In genomic region chr14:106466483-106466882, GRCh38 we compare ENCODE assay signal across 8 cellular contexts.
DNase-seq lines count a peak whose midpoint lies in the region; ATAC-seq and TF ChIP-seq lines count a peak whose summit lies in the region.
"Not testable (repeated sequence)": the region's sequence is repeated elsewhere in the genome, so short reads cannot be mapped to it uniquely, and the experiment has no call there.

No MANE protein-coding gene starts in this region.

- not testable (repeated sequence) for H3K4me3 ChIP-seq in RWPE2 (ENCODE audit: severe bottlenecking)

- H3K27me3 ChIP-seq in RWPE2 (ENCODE audit: insufficient read depth, poor library complexity, severe bottlenecking); foreskin keratinocyte: not testable (repeated sequence)

- not testable (repeated sequence) for H3K4me1 ChIP-seq in RWPE2 (ENCODE audit: insufficient read depth, poor library complexity, severe bottlenecking); foreskin keratinocyte

- H3K27me3 Mint-ChIP-seq in activated T-helper 17 cell treated with anti-CD3 and anti-CD28 coated beads, Interleukin-2, amount 50 U/mL, for 72 hours; stimulated activated naive CD8-positive, alpha-beta T cell treated with anti-CD3 and anti-CD28 coated beads, Interleukin-15, amount 100 ng/mL, for 72 hours: not testable (repeated sequence)

- not testable (repeated sequence) for TF ChIP-seq CTCF in RWPE2 (IDR thresholded peaks at IDR 0.05; ENCODE audit: poor library complexity, severe bottlenecking); foreskin keratinocyte (conservative IDR thresholded peaks at IDR 0.05)

- H3K27ac Mint-ChIP-seq in activated T-helper 17 cell treated with anti-CD3 and anti-CD28 coated beads, Interleukin-2, amount 50 U/mL, for 72 hours; stimulated activated naive CD8-positive, alpha-beta T cell treated with anti-CD3 and anti-CD28 coated beads, Interleukin-15, amount 100 ng/mL, for 72 hours: not testable (repeated sequence)

- DNase-seq in COLO668 (lab: John Stamatoyannopoulos, UW; ENCODE audit: unreplicated experiment) (peak; percentile 71), LHCN-M2 (ENCODE audit: low read depth) (peak; percentile 4), NCI-H2029 (lab: John Stamatoyannopoulos, UW) (peak; percentile 55), NCI-H510A (lab: John Stamatoyannopoulos, UW) (peak; percentile 55), foreskin keratinocyte (peak; percentile 2 to 3)
- not testable (repeated sequence) for DNase-seq in RWPE2 (ENCODE audit: low spot score); stimulated activated naive CD8-positive, alpha-beta T cell treated with anti-CD3 and anti-CD28 coated beads, Interleukin-15, amount 100 ng/mL, for 72 hours

- H3K4me3 Mint-ChIP-seq in activated T-helper 17 cell treated with anti-CD3 and anti-CD28 coated beads, Interleukin-2, amount 50 U/mL, for 72 hours; stimulated activated naive CD8-positive, alpha-beta T cell treated with anti-CD3 and anti-CD28 coated beads, Interleukin-15, amount 100 ng/mL, for 72 hours: not testable (repeated sequence)

- not testable (repeated sequence) for H3K36me3 Mint-ChIP-seq in activated T-helper 17 cell treated with anti-CD3 and anti-CD28 coated beads, Interleukin-2, amount 50 U/mL, for 72 hours (ENCODE audit: low read depth)

- ATAC-seq in RWPE2 (ENCODE audit: low read depth) = peak; percentile 96
- peak; percentile 69 for ATAC-seq in activated T-helper 17 cell treated with anti-CD3 and anti-CD28 coated beads, Interleukin-2, amount 50 U/mL, for 72 hours (replicated peaks)
- ATAC-seq in foreskin keratinocyte = not testable (repeated sequence)
- peak; percentile 50 for ATAC-seq in stimulated activated naive CD8-positive, alpha-beta T cell treated with anti-CD3 and anti-CD28 coated beads, Interleukin-15, amount 100 ng/mL, for 72 hours

- not testable (repeated sequence) for H3K9me3 ChIP-seq in RWPE2 (ENCODE audit: severe bottlenecking)

- not testable (repeated sequence) for H3K4me1 Mint-ChIP-seq in activated T-helper 17 cell treated with anti-CD3 and anti-CD28 coated beads, Interleukin-2, amount 50 U/mL, for 72 hours; stimulated activated naive CD8-positive, alpha-beta T cell treated with anti-CD3 and anti-CD28 coated beads, Interleukin-15, amount 100 ng/mL, for 72 hours

- not testable (repeated sequence) for H3K27ac ChIP-seq in RWPE2 (ENCODE audit: poor library complexity, severe bottlenecking); foreskin keratinocyte

- H3K36me3 ChIP-seq in RWPE2 (ENCODE audit: low read depth) = not testable (repeated sequence)

- H3K9me3 Mint-ChIP-seq in activated T-helper 17 cell treated with anti-CD3 and anti-CD28 coated beads, Interleukin-2, amount 50 U/mL, for 72 hours; stimulated activated naive CD8-positive, alpha-beta T cell treated with anti-CD3 and anti-CD28 coated beads, Interleukin-15, amount 100 ng/mL, for 72 hours: not testable (repeated sequence)
